Comparison of ENCODE assay signal across 25 cellular contexts in genomic region chr4:182648766-182649165, GRCh38.
DNase-seq lines count a peak whose midpoint lies in the region; ATAC-seq and TF ChIP-seq lines count a peak whose summit lies in the region.
"Had no signal": no experiment of that assay in that cellular context is flagged by ENCODE, and none has a peak within 500 bp of the region (broad histone marks: within the 10 kb centered on the region; RNA-seq: fewer than 3 reads in every experiment).

No MANE protein-coding gene starts in this region.

- no peak for TF ChIP-seq RAD21 in Ishikawa (IDR thresholded peaks at IDR 0.05; ENCODE audit: low read depth)

- H3K27me3 Mint-ChIP-seq in activated T-cell treated with anti-CD3 and anti-CD28 coated beads, Interleukin-2, amount 50 U/mL, for 72 hours (ENCODE audit: low read depth) = peaks cover 10% of the 10 kb centered on the region

- H3K4me3 Mint-ChIP-seq in activated T-cell treated with anti-CD3 and anti-CD28 coated beads, Interleukin-2, amount 50 U/mL, for 72 hours = no peak overlapping the region
- H3K4me3 Mint-ChIP-seq: CD8-positive, alpha-beta T cell; T-helper 1 cell treated with Interleukin-12 subunit alpha and Interleukin-12 subunit beta and Interleukin-4 antibody, amounts not matched to agents 30 μg/mL and 1 μg/mL, for 36 hours had no signal

- ATAC-seq in HG03565 (IDR thresholded peaks at IDR 0.05; ENCODE audit: unreplicated experiment) = no peak
- no peak for ATAC-seq in activated T-cell treated with anti-CD3 and anti-CD28 coated beads, Interleukin-2, amount 50 U/mL, for 72 hours (replicated peaks in 1 of 2)
- ATAC-seq: CD8-positive, alpha-beta T cell; K562 had no signal

- no peak overlapping the region for H3K27ac Mint-ChIP-seq in activated T-cell treated with anti-CD3 and anti-CD28 coated beads, Interleukin-2, amount 50 U/mL, for 72 hours
- H3K27ac Mint-ChIP-seq: CD8-positive, alpha-beta T cell; T-helper 1 cell treated with Interleukin-12 subunit alpha and Interleukin-12 subunit beta and Interleukin-4 antibody, amounts not matched to agents 30 μg/mL and 1 μg/mL, for 36 hours had no signal

- no peak for TF ChIP-seq EP300 in Ishikawa (IDR thresholded peaks at IDR 0.05; ENCODE audit: borderline replicate concordance)

- H3K4me1 Mint-ChIP-seq in activated T-cell treated with anti-CD3 and anti-CD28 coated beads, Interleukin-2, amount 50 U/mL, for 72 hours (ENCODE audit: low read depth) = no peaks in the 10 kb centered on the region

- no peaks in the 10 kb centered on the region for H3K36me3 Mint-ChIP-seq in activated T-cell treated with anti-CD3 and anti-CD28 coated beads, Interleukin-2, amount 50 U/mL, for 72 hours (ENCODE audit: insufficient read depth in 2 of 2)
- H3K36me3 Mint-ChIP-seq: CD8-positive, alpha-beta T cell had no signal

- H3K9me3 Mint-ChIP-seq in activated T-cell treated with anti-CD3 and anti-CD28 coated beads, Interleukin-2, amount 50 U/mL, for 72 hours = peaks cover 4 to 10% of the 10 kb centered on the region in 2 donors

- peak; percentile 37 for DNase-seq in NCI-H748 (lab: John Stamatoyannopoulos, UW; ENCODE audit: unreplicated experiment)
- no peak for DNase-seq in NCI-H748 treated with DMSO at 0.1 percent for 48 hours (lab: John Stamatoyannopoulos, UW)
- DNase-seq in dermis blood vessel endothelial cell = peak; percentile 70
- DNase-seq in activated T-cell treated with anti-CD3 and anti-CD28 coated beads, Interleukin-2, amount 50 U/mL, for 72 hours = no peak
- no peak for DNase-seq in activated gamma-delta T cell (lab: John Stamatoyannopoulos, UW)
- DNase-seq: C1 segment of cervical spinal cord; Calu3; CD8-positive, alpha-beta T cell; DMS53; GM23248; H7; Kasumi-1; NCI-H1417 treated with DMSO at 0.1 percent for 48 hours; NCI-H187 treated with DMSO at 0.1 percent for 48 hours; NCI-H2107; NCI-H446; NCI-H526; SIG-M5; SK-N-SH; SW 1271; T-helper 9 cell had no signal

TF ChIP-seq in Ishikawa, 13 proteins besides CTCF, POLR2A, EP300 and RAD21:
- TF ChIP-seq NFIC (IDR thresholded peaks at IDR 0.05) = 0 out of 2 replicates have a peak, but pooled peaks have one; percentile 13
- TF ChIP-seq TEAD4 (IDR thresholded peaks at IDR 0.05) = no peak

Comparison
In these comparisons a context has a peak if more than half of its experiments do, and no peak if none do; other contexts are left out.
1. DNase-seq: peak in NCI-H748 (single experiment) and dermis blood vessel endothelial cell (single experiment); none in NCI-H748 treated with DMSO at 0.1 percent for 48 hours (single experiment), activated T-cell treated with anti-CD3 and anti-CD28 coated beads, Interleukin-2, amount 50 U/mL, for 72 hours (0 of 2) and activated gamma-delta T cell (single experiment).